27 cellular contexts compared by ENCODE assay signal in the genomic region with DNA sequence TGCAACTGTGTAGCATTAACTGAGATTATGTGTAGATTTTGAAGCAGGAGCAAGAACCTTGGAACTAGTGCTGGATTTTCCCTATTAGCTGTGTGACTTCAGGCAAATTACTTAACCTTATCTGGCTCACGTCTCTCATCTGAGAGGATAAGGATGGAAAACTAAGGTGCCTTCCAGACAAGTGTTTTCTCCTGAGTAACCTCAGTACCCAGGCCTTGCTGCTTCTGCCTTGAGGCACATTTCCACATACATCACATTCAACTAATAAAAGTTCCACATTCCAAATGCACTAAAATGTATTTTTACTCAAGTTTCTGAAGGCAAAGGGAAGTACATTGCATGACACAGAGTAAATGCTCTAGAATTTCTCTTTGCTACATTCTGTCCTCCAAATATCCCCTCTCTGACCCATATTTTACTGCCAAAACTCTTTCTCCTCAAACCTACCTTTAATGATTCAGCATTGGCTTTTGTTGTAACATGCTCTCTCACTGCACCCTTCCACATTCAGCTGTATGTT.
"Had no signal": no experiment of that assay in that cellular context is flagged by ENCODE, and none has a peak within 500 bp of the region (broad histone marks: within the 10 kb centered on the region; RNA-seq: fewer than 3 reads in every experiment).

No MANE protein-coding gene starts in this region.

- H3K9me3 ChIP-seq: MG63 had no signal

- H3K4me1 Mint-ChIP-seq: activated CD4-positive, alpha-beta memory T cell treated with anti-CD3 and anti-CD28 coated beads, Interleukin-2, amount 10 ng/mL, durations not matched to agents 7 days and 5 days; activated CD4-positive, alpha-beta T cell treated with anti-CD3 and anti-CD28 coated beads, Interleukin-2, amount 10 ng/mL, durations not matched to agents 7 days and 5 days; activated T-helper 17 cell treated with anti-CD3 and anti-CD28 coated beads, Interleukin-2, amount 50 U/mL, for 72 hours had no signal

- H3K4me3 ChIP-seq: MG63, SK-N-MC had no signal

- H3K27ac Mint-ChIP-seq: activated CD4-positive, alpha-beta memory T cell treated with anti-CD3 and anti-CD28 coated beads, Interleukin-2, amount 10 ng/mL, durations not matched to agents 7 days and 5 days; activated CD4-positive, alpha-beta T cell treated with anti-CD3 and anti-CD28 coated beads, Interleukin-2, amount 10 ng/mL, durations not matched to agents 7 days and 5 days; activated naive CD4-positive, alpha-beta T cell treated with anti-CD3 and anti-CD28 coated beads for 36 hours; activated naive CD8-positive, alpha-beta T cell; activated T-helper 17 cell treated with anti-CD3 and anti-CD28 coated beads, Interleukin-2, amount 50 U/mL, for 72 hours had no signal

- H3K27ac ChIP-seq: SK-N-MC, VCaP had no signal

- H3K36me3 ChIP-seq: MG63 had no signal

- H3K4me3 Mint-ChIP-seq: activated CD4-positive, alpha-beta memory T cell treated with anti-CD3 and anti-CD28 coated beads, Interleukin-2, amount 10 ng/mL, durations not matched to agents 7 days and 5 days; activated CD4-positive, alpha-beta T cell treated with anti-CD3 and anti-CD28 coated beads, Interleukin-2, amount 10 ng/mL, durations not matched to agents 7 days and 5 days; activated naive CD4-positive, alpha-beta T cell treated with anti-CD3 and anti-CD28 coated beads for 36 hours; activated naive CD8-positive, alpha-beta T cell; activated T-helper 17 cell treated with anti-CD3 and anti-CD28 coated beads, Interleukin-2, amount 50 U/mL, for 72 hours had no signal

- H3K27me3 Mint-ChIP-seq: activated CD4-positive, alpha-beta memory T cell treated with anti-CD3 and anti-CD28 coated beads, Interleukin-2, amount 10 ng/mL, durations not matched to agents 7 days and 5 days; activated CD4-positive, alpha-beta T cell treated with anti-CD3 and anti-CD28 coated beads, Interleukin-2, amount 10 ng/mL, durations not matched to agents 7 days and 5 days; activated naive CD8-positive, alpha-beta T cell; activated T-helper 17 cell treated with anti-CD3 and anti-CD28 coated beads, Interleukin-2, amount 50 U/mL, for 72 hours had no signal

- H3K36me3 Mint-ChIP-seq: activated naive CD8-positive, alpha-beta T cell had no signal

- DNase-seq: activated CD4-positive, alpha-beta memory T cell treated with anti-CD3 and anti-CD28 coated beads, Interleukin-2, amount 10 ng/mL, durations not matched to agents 7 days and 5 days; activated CD4-positive, alpha-beta T cell treated with anti-CD3 and anti-CD28 coated beads, Interleukin-2, amount 10 ng/mL, durations not matched to agents 7 days and 5 days; activated CD4-positive, CD25-positive, alpha-beta regulatory T cell; activated gamma-delta T cell; activated naive CD4-positive, alpha-beta T cell treated with anti-CD3 and anti-CD28 coated beads for 36 hours; activated T-cell treated with anti-CD3 and anti-CD28 coated beads for 4 hours; activated T-cell treated with anti-CD3 and anti-CD28 coated beads, Interleukin-2, amount 50 U/mL, for 48 hours; central memory CD4-positive, alpha-beta T cell; KG1; MG63; MV-4-11; NCI-H1092 treated with DMSO at 0.1 percent for 48 hours; NCI-H1417 treated with DMSO at 0.1 percent for 48 hours; NCI-H1694; NCI-H2029; NCI-H2107; NCI-H2171 treated with DMSO at 0.1 percent for 48 hours; NCI-H345; NCI-H510A; NCI-H526 treated with DMSO at 0.1 percent for 48 hours; NCI-H82; T-helper 1 cell had no signal

- ATAC-seq: activated T-helper 17 cell treated with anti-CD3 and anti-CD28 coated beads, Interleukin-2, amount 50 U/mL, for 72 hours; Right ventricle myocardium inferior had no signal

- H3K27me3 ChIP-seq: MG63 had no signal
